11 cellular contexts compared by ENCODE assay signal in genomic region chr12:16043480-16043879, GRCh38.
"Had no signal": no experiment of that assay in that cellular context is flagged by ENCODE, and none has a peak within 500 bp of the region (broad histone marks: within the 10 kb centered on the region; RNA-seq: fewer than 3 reads in every experiment).

No MANE protein-coding gene starts in this region.

- H3K4me3 ChIP-seq: GM23248, GM23338, HAP-1 had no signal

- DNase-seq: GM23248, GOT3, H7, H9, HCEC 1CT, HFFc6 had no signal

- ATAC-seq: GM23338, HCT116 had no signal

- H3K27ac ChIP-seq: GM23248 had no signal

- FAIRE-seq: H1, H54 had no signal

- H3K36me3 ChIP-seq: HAP-1 had no signal
